16 cellular contexts compared by ENCODE assay signal in the genomic region with DNA sequence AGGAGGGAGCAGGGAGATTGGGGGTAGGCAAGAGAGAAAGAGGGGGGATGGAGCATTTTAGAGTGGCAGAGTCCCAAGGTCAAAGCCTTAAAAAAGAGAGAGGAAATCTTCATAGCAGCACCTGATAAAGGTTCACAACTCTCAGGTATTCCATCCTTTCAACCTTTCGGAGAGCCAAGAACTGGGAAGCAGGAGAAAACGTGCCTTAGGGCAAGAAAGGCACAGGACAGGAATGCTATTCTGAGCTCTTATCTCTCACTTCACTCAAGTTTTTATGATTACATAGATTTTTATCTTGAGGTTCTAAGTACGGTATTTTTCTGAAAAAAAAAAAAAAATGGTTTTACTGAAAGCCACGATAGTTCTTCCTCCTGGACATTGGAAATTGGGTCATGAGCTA. TPM values are rescaled to one million over a fixed set of nuclear protein-coding genes. Genes with fewer than 3 reads are reported as not detected.
DNase-seq lines count a peak whose midpoint lies in the region; ATAC-seq and TF ChIP-seq lines count a peak whose summit lies in the region.
"Had no signal": no experiment of that assay in that cellular context is flagged by ENCODE, and none has a peak within 500 bp of the region (broad histone marks: within the 10 kb centered on the region; RNA-seq: fewer than 3 reads in every experiment).

No MANE protein-coding gene starts in this region.

- no peaks in the 10 kb centered on the region for H3K79me2 ChIP-seq in mesendoderm (ENCODE audit: control insufficient read depth, insufficient read depth, low read length)

- H3K9me3 Mint-ChIP-seq in Calu3 (ENCODE audit: low read depth, unreplicated experiment) (no peaks in the 10 kb centered on the region), endodermal cell (no peaks in the 10 kb centered on the region)
- H3K9me3 Mint-ChIP-seq: CD14-positive monocyte; CD4-positive, alpha-beta memory T cell had no signal

- WGBS in endodermal cell (ENCODE audit: insufficient coverage in 1 of 2, insufficient read length in 1 of 2), 2 experiments = 83% methylated on average over 4 of the region's 4 CpGs; no CpG with 5 or more reads in 1 of the 2 experiments
- WGBS in mesendoderm (ENCODE audit: extremely low coverage, insufficient coverage, low lambda C conversion rate) = no CpG with 5 or more reads among the region's 4 CpGs

- peaks cover 7% of the 10 kb centered on the region for H3K36me3 Mint-ChIP-seq in Calu3 (ENCODE audit: insufficient read depth, unreplicated experiment)
- no peaks in the 10 kb centered on the region for H3K36me3 Mint-ChIP-seq in endodermal cell (ENCODE audit: low read depth)
- H3K36me3 Mint-ChIP-seq: CD14-positive monocyte; CD4-positive, alpha-beta memory T cell had no signal

- H3K4me2 ChIP-seq in mesendoderm (ENCODE audit: low read length) = no peak overlapping the region
- H3K4me2 ChIP-seq: BLaER1 had no signal

- H3K4me3 Mint-ChIP-seq in Calu3 (ENCODE audit: low read depth, unreplicated experiment) = no peak overlapping the region
- H3K4me3 Mint-ChIP-seq in endodermal cell = no peak overlapping the region
- H3K4me3 Mint-ChIP-seq: CD14-positive monocyte; CD4-positive, alpha-beta memory T cell had no signal

- H3K4me1 ChIP-seq in endodermal cell (ENCODE audit: control insufficient read depth, insufficient read depth, low read length) = no peaks in the 10 kb centered on the region
- H3K4me1 ChIP-seq in mesendoderm (ENCODE audit: control insufficient read depth, low read depth, low read length) = peaks cover 5% of the 10 kb centered on the region
- H3K4me1 ChIP-seq: BLaER1, HAP-1 had no signal

- no peak overlapping the region for H4K8ac ChIP-seq in mesendoderm (ENCODE audit: low read depth, low read length)

- no peak overlapping the region for H2BK120ac ChIP-seq in mesendoderm (ENCODE audit: low read depth, low read length)

- CTCF ChIA-PET in Calu3 (lab: Charles Lee) = interaction anchor here (1.0 to 1.3 kb wide), 2 partner anchors 11 to 26 kb away, joined by 4 to 5 read pairs; no protein-coding TSS in a partner anchor

- no peak overlapping the region for H3K27ac ChIP-seq in endodermal cell (ENCODE audit: low read depth, low read length)
- peak overlapping the region; percentile 11 for H3K27ac ChIP-seq in mesendoderm (ENCODE audit: low read depth, low read length)
- H3K27ac ChIP-seq: BLaER1 had no signal

- H3K27ac Mint-ChIP-seq in Calu3 (ENCODE audit: unreplicated experiment) (peak overlapping the region; percentile 51), endodermal cell (no peak overlapping the region)
- H3K27ac Mint-ChIP-seq: CD14-positive monocyte had no signal

- no peak overlapping the region for H2BK5ac ChIP-seq in mesendoderm (ENCODE audit: low read length)

- no TSS peak for BruUV-seq in Calu3 (replicated peaks; lab: Mats Ljungman, UMichigan)

- no peak overlapping the region for H2BK15ac ChIP-seq in mesendoderm (replicated peaks; ENCODE audit: low read depth)

- H3K36me3 ChIP-seq in endodermal cell (ENCODE audit: control insufficient read depth, insufficient read depth, low read length) = no peaks in the 10 kb centered on the region
- H3K36me3 ChIP-seq in mesendoderm (ENCODE audit: control insufficient read depth, insufficient read depth, low read length) = no peaks in the 10 kb centered on the region
- H3K36me3 ChIP-seq: BLaER1, HAP-1 had no signal

- H3K4ac ChIP-seq in mesendoderm (ENCODE audit: low read depth, low read length) = no peak overlapping the region

- peaks cover 56% of the 10 kb centered on the region for H3K4me1 Mint-ChIP-seq in Calu3 (ENCODE audit: low read depth, unreplicated experiment)
- H3K4me1 Mint-ChIP-seq in endodermal cell = peaks cover 21% of the 10 kb centered on the region
- H3K4me1 Mint-ChIP-seq: CD14-positive monocyte; CD4-positive, alpha-beta memory T cell had no signal

- H3K23ac ChIP-seq in mesendoderm (ENCODE audit: low read length) = no peak overlapping the region

- H3K79me1 ChIP-seq in mesendoderm (ENCODE audit: low read length) = no peaks in the 10 kb centered on the region

- no peak overlapping the region for H3K56ac ChIP-seq in mesendoderm (ENCODE audit: low read length)

- no peaks in the 10 kb centered on the region for H3K9me3 ChIP-seq in endodermal cell (ENCODE audit: control insufficient read depth, low read length)
- H3K9me3 ChIP-seq: BLaER1, HAP-1 had no signal

- H4K5ac ChIP-seq in mesendoderm (ENCODE audit: low read length) = no peak overlapping the region

- DNase-seq in Calu3 (no peak), M059J (ENCODE audit: low read depth) (peak; percentile 1), endodermal cell (peak; percentile 38), mesendoderm (peak; percentile 83), Right ventricle myocardium superior (no peak), cerebellum (ENCODE audit: low spot score) (no peak)
- DNase-seq in stimulated activated CD4-positive, alpha-beta T cell treated with anti-CD3 and anti-CD28 coated beads, Interleukin-15, amount 100 ng/mL, for 24 hours = no peak
- DNase-seq: 8988T; CD4-positive, alpha-beta memory T cell; GDM1; IMR-90 had no signal

- no peaks in the 10 kb centered on the region for H3K27me3 ChIP-seq in endodermal cell (ENCODE audit: control insufficient read depth, insufficient read depth, low read length, poor library complexity, severe bottlenecking)
- no peaks in the 10 kb centered on the region for H3K27me3 ChIP-seq in mesendoderm (ENCODE audit: insufficient read depth, low read length, poor library complexity)
- H3K27me3 ChIP-seq: BLaER1 had no signal

- ATAC-seq in Right ventricle myocardium superior (ENCODE audit: poor library complexity) (no peak), GM21723 (IDR thresholded peaks at IDR 0.05; ENCODE audit: unreplicated experiment) (no peak)
- ATAC-seq: K562 had no signal

- H3K4me3 ChIP-seq in endodermal cell (ENCODE audit: low read length) (no peak overlapping the region), mesendoderm (ENCODE audit: low read length) (no peak overlapping the region)
- H3K4me3 ChIP-seq: BLaER1, HAP-1, K562 had no signal

- intact Hi-C loops in Calu3 (cut with micrococcal nuclease; ENCODE audit: unreplicated experiment) (no loop called here), Right ventricle myocardium superior (cut with DNase I) (no loop called here)

- TF ChIP-seq CTCF in Calu3 (IDR thresholded peaks at IDR 0.05; ENCODE audit: unreplicated experiment) = no peak
- TF ChIP-seq CTCF in endodermal cell (conservative IDR thresholded peaks at IDR 0.05) = no peak

- H2AK5ac ChIP-seq in mesendoderm (ENCODE audit: low read length) = no peak overlapping the region

- peak overlapping the region; percentile 51 for H3K18ac ChIP-seq in mesendoderm (ENCODE audit: low read length)

- H3K9ac ChIP-seq in endodermal cell (ENCODE audit: extremely low read depth, low read length, poor library complexity, severe bottlenecking) (no peak overlapping the region), mesendoderm (ENCODE audit: low read length) (no peak overlapping the region)
- H3K9ac ChIP-seq: BLaER1 had no signal

- H3K27me3 Mint-ChIP-seq in Calu3 (ENCODE audit: unreplicated experiment) (no peaks in the 10 kb centered on the region), endodermal cell (ENCODE audit: insufficient read depth) (peaks cover 1% of the 10 kb centered on the region)

RNA-seq across cellular contexts. Expression of a gene that starts 34.5 kb away (rescaled TPM):
- total RNA-seq in Calu3 (2022) = 93.1 and 94.2 TPM in 2 replicates
- total RNA-seq in M059J (2014; rRNA removed; shearing (Covaris generic)) = 34.5 and 42.6 TPM in 2 replicates
- total RNA-seq in endodermal cell = 100 to 1,000 TPM in 1 of 2 donors, 10 to 100 TPM in 1; 97.8 to 105 TPM
- 49.3 TPM for polyA plus RNA-seq in endodermal cell (2013, experiment 1 of 2)
- polyA plus RNA-seq in endodermal cell (2013, experiment 2 of 2) = 44.8 TPM
- polyA plus RNA-seq in mesendoderm (2013, experiment 1 of 2) = 20.8 TPM
- polyA plus RNA-seq in mesendoderm (2013, experiment 2 of 2) = 20.0 TPM
- 37.2 TPM for total RNA-seq in Right ventricle myocardium superior
- 61.1 TPM for total RNA-seq in cerebellum

Comparison
In these comparisons a context has a peak if more than half of its experiments do, and no peak if none do; other contexts are left out.
1. DNase-seq: peak in M059J (single experiment), endodermal cell (single experiment) and mesendoderm (single experiment); none in Calu3 (single experiment), Right ventricle myocardium superior (single experiment), stimulated activated CD4-positive, alpha-beta T cell treated with anti-CD3 and anti-CD28 coated beads, Interleukin-15, amount 100 ng/mL, for 24 hours (single experiment) and cerebellum (single experiment).